Comparison of ENCODE assay signal across 11 cellular contexts in genomic region chr18:78875998-78876650, GRCh38.
"Had no signal": no experiment of that assay in that cellular context is flagged by ENCODE, and none has a peak within 500 bp of the region (broad histone marks: within the 10 kb centered on the region; RNA-seq: fewer than 3 reads in every experiment).

No MANE protein-coding gene starts in this region.

- H3K4me3 ChIP-seq: SJSA1, SK-N-MC had no signal

- H3K27me3 ChIP-seq: SJSA1 had no signal

- H3K27ac ChIP-seq: HL-60, SJSA1, SK-N-MC had no signal

- DNase-seq: NCI-H1092, NCI-H1105 treated with DMSO at 0.1 percent for 48 hours, NCI-H1417 treated with DMSO at 0.1 percent for 48 hours, NCI-H1930, NCI-H2107, NCI-H2227 treated with DMSO at 0.1 percent for 48 hours, NCI-H526 treated with DMSO at 0.1 percent for 48 hours, Right ventricle myocardium superior had no signal

- H3K4me1 ChIP-seq: SJSA1 had no signal

- H3K36me3 ChIP-seq: SJSA1 had no signal
